11 cellular contexts compared by ENCODE assay signal in the genomic region with DNA sequence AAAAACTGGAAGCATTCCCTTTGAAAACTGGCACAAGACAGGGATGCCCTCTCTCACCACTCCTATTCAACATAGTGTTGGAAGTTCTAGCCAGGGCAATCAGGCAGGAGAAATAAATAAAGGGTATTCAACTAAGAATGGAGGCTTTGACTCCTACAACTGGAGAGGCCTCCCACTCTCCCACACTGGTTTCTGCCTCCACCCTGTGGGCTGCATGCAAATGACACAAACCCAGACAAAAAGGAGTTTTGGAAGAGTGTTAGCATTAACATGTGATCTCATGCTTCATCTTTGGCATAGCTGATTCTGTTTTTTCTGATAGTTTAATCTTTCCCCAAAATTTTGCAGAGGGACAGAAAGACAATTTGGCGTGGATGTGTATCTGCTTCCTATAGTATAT.
DNase-seq lines count a peak whose midpoint lies in the region; ATAC-seq and TF ChIP-seq lines count a peak whose summit lies in the region.
"Had no signal": no experiment of that assay in that cellular context is flagged by ENCODE, and none has a peak within 500 bp of the region (broad histone marks: within the 10 kb centered on the region; RNA-seq: fewer than 3 reads in every experiment).

No MANE protein-coding gene starts in this region.

- H3K4me3 ChIP-seq in HAP-1, result no peak overlapping the region

- H3K4me1 ChIP-seq in HAP-1, result no peaks in the 10 kb centered on the region

- no peaks in the 10 kb centered on the region for H3K27me3 Mint-ChIP-seq in activated CD8-positive, alpha-beta T cell treated with anti-CD3 and anti-CD28 coated beads, Interleukin-2, amount 10 ng/mL, durations not matched to agents 7 days and 5 days (ENCODE audit: low read depth)

- peak; percentile 67; the same call in 2 of the 3 replicates for ATAC-seq in SK-N-SH treated with all-trans-retinoic acid at 6 μM for 48 hours
- ATAC-seq in activated CD8-positive, alpha-beta T cell treated with anti-CD3 and anti-CD28 coated beads, Interleukin-2, amount 10 ng/mL, durations not matched to agents 7 days and 5 days, result no peak

- POLR2A ChIA-PET in activated CD8-positive, alpha-beta T cell treated with anti-CD3 and anti-CD28 coated beads, Interleukin-2, amount 10 ng/mL, durations not matched to agents 7 days and 5 days (lab: Charles Lee), result no interaction called here

- CTCF ChIA-PET in activated CD8-positive, alpha-beta T cell treated with anti-CD3 and anti-CD28 coated beads, Interleukin-2, amount 10 ng/mL, durations not matched to agents 7 days and 5 days (lab: Charles Lee), result no interaction called here

- no peaks in the 10 kb centered on the region for H3K36me3 Mint-ChIP-seq in activated CD8-positive, alpha-beta T cell treated with anti-CD3 and anti-CD28 coated beads, Interleukin-2, amount 10 ng/mL, durations not matched to agents 7 days and 5 days (ENCODE audit: low read depth)

- no peaks in the 10 kb centered on the region for H3K9me3 ChIP-seq in HAP-1

- no peaks in the 10 kb centered on the region for H3K9me3 Mint-ChIP-seq in activated CD8-positive, alpha-beta T cell treated with anti-CD3 and anti-CD28 coated beads, Interleukin-2, amount 10 ng/mL, durations not matched to agents 7 days and 5 days (ENCODE audit: insufficient read depth)

- no peaks in the 10 kb centered on the region for H3K4me1 Mint-ChIP-seq in activated CD8-positive, alpha-beta T cell treated with anti-CD3 and anti-CD28 coated beads, Interleukin-2, amount 10 ng/mL, durations not matched to agents 7 days and 5 days (ENCODE audit: low read depth)

- DNase-seq in AG09319 (ENCODE audit: extremely low read depth, low read depth) (no peak), HAP-1 (ENCODE audit: low spot score in 2 of 2) (peak; percentile 13 to 28), iPS-NIHi7 (ENCODE audit: extremely low spot score) (peak; percentile 33), SKM-1 treated with dmso at 0.1 percent for 144 hours (lab: John Stamatoyannopoulos, UW; ENCODE audit: unreplicated experiment) (no peak), NCI-H2107 (lab: John Stamatoyannopoulos, UW) (no peak)
- no peak for DNase-seq in activated CD8-positive, alpha-beta T cell treated with anti-CD3 and anti-CD28 coated beads, Interleukin-2, amount 10 ng/mL, durations not matched to agents 7 days and 5 days
- DNase-seq in activated T-cell treated with anti-CD3 and anti-CD28 coated beads, Interleukin-2, amount 50 U/mL, for 1 hour, result no peak
- DNase-seq: activated effector memory CD4-positive, alpha-beta T cell treated with anti-CD3 and anti-CD28 coated beads, Interleukin-2, amount 50 U/mL, for 16 hours; left cardiac atrium; NCI-H187 had no signal

- no peaks in the 10 kb centered on the region for H3K36me3 ChIP-seq in HAP-1 (replicated peaks)

- no peak overlapping the region for H3K4me3 Mint-ChIP-seq in activated CD8-positive, alpha-beta T cell treated with anti-CD3 and anti-CD28 coated beads, Interleukin-2, amount 10 ng/mL, durations not matched to agents 7 days and 5 days

- TF ChIP-seq CTCF in AG09319 (IDR thresholded peaks at IDR 0.05; ENCODE audit: low read depth, low read length), result peak; percentile 85

- in situ Hi-C loops in HAP-1 (cut with MboI; ENCODE audit: low sequenced_read_pairs), result loop anchor here (25.0 kb wide), 1 partner anchor 509 kb away; no protein-coding TSS in a partner anchor

- H3K27ac Mint-ChIP-seq in activated CD8-positive, alpha-beta T cell treated with anti-CD3 and anti-CD28 coated beads, Interleukin-2, amount 10 ng/mL, durations not matched to agents 7 days and 5 days, result no peak overlapping the region

- H3K27me3 ChIP-seq in HAP-1 (ENCODE audit: low read depth), result peaks cover 4% of the 10 kb centered on the region

TF ChIP-seq in SK-N-SH treated with all-trans-retinoic acid at 6 μM for 48 hours, 23 proteins besides CTCF, POLR2A, EP300 and RAD21:
- TF ChIP-seq ZNF70 (CRISPR knock-in tag; IDR thresholded peaks at IDR 0.05) (no peak), PPARA (CRISPR knock-in tag; IDR thresholded peaks at IDR 0.05; ENCODE audit: borderline replicate concordance) (no peak), CSRNP3 (CRISPR knock-in tag; IDR thresholded peaks at IDR 0.05) (no peak), ISL1 (CRISPR knock-in tag; IDR thresholded peaks at IDR 0.05) (no peak), OSR1 (CRISPR knock-in tag; IDR thresholded peaks at IDR 0.05) (no peak), RARB (CRISPR knock-in tag; IDR thresholded peaks at IDR 0.05) (no peak), BACH2 (CRISPR knock-in tag; IDR thresholded peaks at IDR 0.05; ENCODE audit: borderline replicate concordance) (no peak), ZC3H10 (CRISPR knock-in tag; IDR thresholded peaks at IDR 0.05) (no peak), ESRRG (CRISPR knock-in tag; IDR thresholded peaks at IDR 0.05) (no peak), ZFP30 (CRISPR knock-in tag; IDR thresholded peaks at IDR 0.05) (no peak), SNAI2 (CRISPR knock-in tag; IDR thresholded peaks at IDR 0.05) (no peak), CSDC2 (CRISPR knock-in tag; IDR thresholded peaks at IDR 0.05) (no peak), TOX (CRISPR knock-in tag; IDR thresholded peaks at IDR 0.05; ENCODE audit: borderline replicate concordance) (no peak), CREB5 (CRISPR knock-in tag; IDR thresholded peaks at IDR 0.05; ENCODE audit: low read depth) (no peak), GLIS3 (CRISPR knock-in tag; IDR thresholded peaks at IDR 0.05) (no peak)
- TF ChIP-seq, protein P1, sequence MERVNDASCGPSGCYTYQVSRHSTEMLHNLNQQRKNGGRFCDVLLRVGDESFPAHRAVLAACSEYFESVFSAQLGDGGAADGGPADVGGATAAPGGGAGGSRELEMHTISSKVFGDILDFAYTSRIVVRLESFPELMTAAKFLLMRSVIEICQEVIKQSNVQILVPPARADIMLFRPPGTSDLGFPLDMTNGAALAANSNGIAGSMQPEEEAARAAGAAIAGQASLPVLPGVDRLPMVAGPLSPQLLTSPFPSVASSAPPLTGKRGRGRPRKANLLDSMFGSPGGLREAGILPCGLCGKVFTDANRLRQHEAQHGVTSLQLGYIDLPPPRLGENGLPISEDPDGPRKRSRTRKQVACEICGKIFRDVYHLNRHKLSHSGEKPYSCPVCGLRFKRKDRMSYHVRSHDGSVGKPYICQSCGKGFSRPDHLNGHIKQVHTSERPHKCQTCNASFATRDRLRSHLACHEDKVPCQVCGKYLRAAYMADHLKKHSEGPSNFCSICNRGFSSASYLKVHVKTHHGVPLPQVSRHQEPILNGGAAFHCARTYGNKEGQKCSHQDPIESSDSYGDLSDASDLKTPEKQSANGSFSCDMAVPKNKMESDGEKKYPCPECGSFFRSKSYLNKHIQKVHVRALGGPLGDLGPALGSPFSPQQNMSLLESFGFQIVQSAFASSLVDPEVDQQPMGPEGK (CRISPR knock-in tag; IDR thresholded peaks at IDR 0.05; ENCODE audit: borderline replicate concordance), result no peak
- TF ChIP-seq, protein P2, sequence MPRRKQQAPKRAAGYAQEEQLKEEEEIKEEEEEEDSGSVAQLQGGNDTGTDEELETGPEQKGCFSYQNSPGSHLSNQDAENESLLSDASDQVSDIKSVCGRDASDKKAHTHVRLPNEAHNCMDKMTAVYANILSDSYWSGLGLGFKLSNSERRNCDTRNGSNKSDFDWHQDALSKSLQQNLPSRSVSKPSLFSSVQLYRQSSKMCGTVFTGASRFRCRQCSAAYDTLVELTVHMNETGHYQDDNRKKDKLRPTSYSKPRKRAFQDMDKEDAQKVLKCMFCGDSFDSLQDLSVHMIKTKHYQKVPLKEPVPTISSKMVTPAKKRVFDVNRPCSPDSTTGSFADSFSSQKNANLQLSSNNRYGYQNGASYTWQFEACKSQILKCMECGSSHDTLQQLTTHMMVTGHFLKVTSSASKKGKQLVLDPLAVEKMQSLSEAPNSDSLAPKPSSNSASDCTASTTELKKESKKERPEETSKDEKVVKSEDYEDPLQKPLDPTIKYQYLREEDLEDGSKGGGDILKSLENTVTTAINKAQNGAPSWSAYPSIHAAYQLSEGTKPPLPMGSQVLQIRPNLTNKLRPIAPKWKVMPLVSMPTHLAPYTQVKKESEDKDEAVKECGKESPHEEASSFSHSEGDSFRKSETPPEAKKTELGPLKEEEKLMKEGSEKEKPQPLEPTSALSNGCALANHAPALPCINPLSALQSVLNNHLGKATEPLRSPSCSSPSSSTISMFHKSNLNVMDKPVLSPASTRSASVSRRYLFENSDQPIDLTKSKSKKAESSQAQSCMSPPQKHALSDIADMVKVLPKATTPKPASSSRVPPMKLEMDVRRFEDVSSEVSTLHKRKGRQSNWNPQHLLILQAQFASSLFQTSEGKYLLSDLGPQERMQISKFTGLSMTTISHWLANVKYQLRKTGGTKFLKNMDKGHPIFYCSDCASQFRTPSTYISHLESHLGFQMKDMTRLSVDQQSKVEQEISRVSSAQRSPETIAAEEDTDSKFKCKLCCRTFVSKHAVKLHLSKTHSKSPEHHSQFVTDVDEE (CRISPR knock-in tag; IDR thresholded peaks at IDR 0.05), result no peak

Comparison
In these comparisons a context has a peak if more than half of its experiments do, and no peak if none do; other contexts are left out.
1. DNase-seq: peak in HAP-1 (2 of 2) and iPS-NIHi7 (single experiment); none in AG09319 (single experiment), SKM-1 treated with dmso at 0.1 percent for 144 hours (single experiment), activated CD8-positive, alpha-beta T cell treated with anti-CD3 and anti-CD28 coated beads, Interleukin-2, amount 10 ng/mL, durations not matched to agents 7 days and 5 days (single experiment), activated T-cell treated with anti-CD3 and anti-CD28 coated beads, Interleukin-2, amount 50 U/mL, for 1 hour (single experiment) and NCI-H2107 (single experiment).